ENCODE assay signal across 26 cellular contexts in genomic region chr22:37132773-37133172, GRCh38. TPM values are rescaled to one million over a fixed set of nuclear protein-coding genes. Genes with fewer than 3 reads are reported as not detected.
DNase-seq lines count a peak whose midpoint lies in the region; ATAC-seq, FAIRE-seq and TF ChIP-seq lines count a peak whose summit lies in the region.
"Had no signal": no experiment of that assay in that cellular context is flagged by ENCODE, and none has a peak within 500 bp of the region (broad histone marks: within the 10 kb centered on the region; RNA-seq: fewer than 3 reads in every experiment).

No MANE protein-coding gene starts in this region.

- intact Hi-C loops in activated CD4-positive, alpha-beta memory T cell treated with anti-CD3 and anti-CD28 coated beads for 36 hours (cut with micrococcal nuclease): no loop called here
- intact Hi-C loops in GM12878 (cut with micrococcal nuclease; ENCODE audit: unreplicated experiment): no loop called here

- H3K27me3 Mint-ChIP-seq in activated T-cell treated with anti-CD3 and anti-CD28 coated beads, Interleukin-2, amount 50 U/mL, for 24 hours: no peaks in the 10 kb centered on the region
- H3K27me3 Mint-ChIP-seq in activated CD4-positive, alpha-beta memory T cell treated with anti-CD3 and anti-CD28 coated beads for 36 hours: no peaks in the 10 kb centered on the region
- H3K27me3 Mint-ChIP-seq: B cell, IgD-negative memory B cell had no signal

- H3K4me1 ChIP-seq in GM12878 (ENCODE audit: control insufficient read depth, insufficient read depth, low read length) (no peaks in the 10 kb centered on the region), osteoblast (ENCODE audit: insufficient read depth, low read length) (no peaks in the 10 kb centered on the region)
- H3K4me1 ChIP-seq: Caco-2, stomach, tibial artery had no signal

- POLR2A ChIA-PET in activated CD4-positive, alpha-beta memory T cell treated with anti-CD3 and anti-CD28 coated beads for 36 hours (lab: Charles Lee): interaction anchor here (0.7 to 12.8 kb wide), 6 partner anchors 10 to 53 kb away, joined by 3 to 139 read pairs (median 4); partner anchors contain the start of gene IL2RB
- POLR2A ChIA-PET in GM12878 (lab: Charles Lee): interaction anchor here (0.7 to 1.1 kb wide), 2 partner anchors 10 to 12 kb away, joined by 3 read pairs; no protein-coding TSS in a partner anchor

- TF ChIP-seq CTCF in GM12878 (IDR thresholded peaks at IDR 0.05 in 2 of 3, conservative IDR thresholded peaks at IDR 0.05 in 1 of 3; ENCODE audit: control insufficient read depth in 2 of 3, extremely low read depth in 1 of 3, insufficient read depth in 1 of 3, low read depth in 3 of 3, low read length in 3 of 3) (no peak), osteoblast (IDR thresholded peaks at IDR 0.05; ENCODE audit: extremely low read depth, low read depth, low read length) (no peak)

- TF ChIP-seq RAD21 in GM12878 (IDR thresholded peaks at IDR 0.05; ENCODE audit: insufficient read depth, low read depth, low read length): no peak

- no TSS peak for BruUV-seq in GM12878 (replicated peaks; lab: Mats Ljungman, UMichigan)

- H3K36me3 ChIP-seq in GM12878 (ENCODE audit: control insufficient read depth in 2 of 2, insufficient read depth in 2 of 2, low read length in 1 of 2) (peaks cover 20 to 64% of the 10 kb centered on the region in 2 experiments; a peak in 3 of 4 replicates), osteoblast (ENCODE audit: insufficient read depth, low read length) (no peaks in the 10 kb centered on the region)
- H3K36me3 ChIP-seq: stomach, tibial artery had no signal

- H3K27ac ChIP-seq in GM12878 (ENCODE audit: control insufficient read depth, insufficient read depth): no peak overlapping the region
- no peak overlapping the region for H3K27ac ChIP-seq in osteoblast (ENCODE audit: low read depth, low read length)
- H3K27ac ChIP-seq in substantia nigra (ENCODE audit: low read depth, low read length, poor library complexity, severe bottlenecking): no peak overlapping the region
- H3K27ac ChIP-seq: epithelial cell of prostate, stomach, tibial artery had no signal

- RAD21 ChIA-PET in GM12878 (lab: Charles Lee; ENCODE audit: unreplicated experiment): interaction anchor here (1.6 kb wide), 1 partner anchor 16 kb away, joined by 6 read pairs; no protein-coding TSS in a partner anchor

- H4K20me1 ChIP-seq in GM12878 (ENCODE audit: control insufficient read depth, insufficient read depth) (no peaks in the 10 kb centered on the region; the same call in 1 of the 2 replicates), osteoblast (ENCODE audit: insufficient read depth, low read length) (no peaks in the 10 kb centered on the region)

- no peak overlapping the region for H2AFZ ChIP-seq in GM12878 (ENCODE audit: control insufficient read depth, low read depth, low read length)
- no peak overlapping the region for H2AFZ ChIP-seq in osteoblast (ENCODE audit: low read length)

- peaks cover 45% of the 10 kb centered on the region for H3K4me1 Mint-ChIP-seq in activated T-cell treated with anti-CD3 and anti-CD28 coated beads, Interleukin-2, amount 50 U/mL, for 24 hours (ENCODE audit: low read depth)
- H3K4me1 Mint-ChIP-seq in activated CD4-positive, alpha-beta memory T cell treated with anti-CD3 and anti-CD28 coated beads for 36 hours (ENCODE audit: low read depth): peaks cover 18% of the 10 kb centered on the region
- H3K4me1 Mint-ChIP-seq: B cell had no signal

- H3K27me3 ChIP-seq in GM12878 (replicated peaks in 1 of 2; ENCODE audit: control insufficient read depth in 2 of 2, insufficient read depth in 2 of 2, low read length in 1 of 2) (no peaks in the 10 kb centered on the region), osteoblast (ENCODE audit: insufficient read depth, low read length) (no peaks in the 10 kb centered on the region)

- H3K9me3 ChIP-seq in GM12878 (replicated peaks; ENCODE audit: control insufficient read depth, insufficient read depth, low read length) (no peaks in the 10 kb centered on the region), osteoblast (ENCODE audit: low read depth, low read length) (no peaks in the 10 kb centered on the region)
- H3K9me3 ChIP-seq: Caco-2, stomach, tibial artery had no signal

- no peak for TF ChIP-seq POLR2A in GM12878 (IDR thresholded peaks at IDR 0.05; ENCODE audit: low read depth, low read length)

- peak overlapping the region; percentile 76 for H3K27ac Mint-ChIP-seq in activated T-cell treated with anti-CD3 and anti-CD28 coated beads, Interleukin-2, amount 50 U/mL, for 24 hours
- H3K27ac Mint-ChIP-seq in activated CD4-positive, alpha-beta memory T cell treated with anti-CD3 and anti-CD28 coated beads for 36 hours: peak overlapping the region; percentile 14
- H3K27ac Mint-ChIP-seq: B cell, brain, IgD-negative memory B cell had no signal

- WGBS in GM12878 (ENCODE audit: insufficient coverage, insufficient replicate concordance, low lambda C conversion rate, missing lambda C conversion rate): 82% methylated on average over 7 of the region's 7 CpGs

- H3K9me3 Mint-ChIP-seq in activated T-cell treated with anti-CD3 and anti-CD28 coated beads, Interleukin-2, amount 50 U/mL, for 24 hours: no peaks in the 10 kb centered on the region
- H3K9me3 Mint-ChIP-seq in activated CD4-positive, alpha-beta memory T cell treated with anti-CD3 and anti-CD28 coated beads for 36 hours: peaks cover 1% of the 10 kb centered on the region
- H3K9me3 Mint-ChIP-seq: brain, IgD-negative memory B cell had no signal

- ATAC-seq in GM12878: no peak
- ATAC-seq: activated CD4-positive, CD25-positive, alpha-beta regulatory T cell treated with anti-CD3 and anti-CD28 coated beads, Interleukin-2, amount 50 U/mL, for 24 hours; left ventricle myocardium superior had no signal

- no peak for FAIRE-seq in GM12878 (lab: Jason Lieb, UNC)
- FAIRE-seq: G401.6 had no signal

- SMC1A ChIA-PET in GM12878 (lab: Charles Lee; ENCODE audit: uncharacterized antibody, unreplicated experiment): no interaction called here

- no peak overlapping the region for H3K4me3 ChIP-seq in GM12878
- no peak overlapping the region for H3K4me3 ChIP-seq in osteoblast (ENCODE audit: insufficient read depth, low read length)
- H3K4me3 ChIP-seq: stomach, tibial artery had no signal

- H3K9ac ChIP-seq in GM12878 (ENCODE audit: control insufficient read depth, insufficient read depth, low read length): no peak overlapping the region

- in situ Hi-C loops in GM12878 (cut with MboI): no loop called here

- H3K36me3 Mint-ChIP-seq in activated T-cell treated with anti-CD3 and anti-CD28 coated beads, Interleukin-2, amount 50 U/mL, for 24 hours (ENCODE audit: low read depth): peaks cover 98% of the 10 kb centered on the region
- peaks cover 70% of the 10 kb centered on the region for H3K36me3 Mint-ChIP-seq in activated CD4-positive, alpha-beta memory T cell treated with anti-CD3 and anti-CD28 coated beads for 36 hours
- H3K36me3 Mint-ChIP-seq: brain, IgD-negative memory B cell had no signal

- TF ChIP-seq EP300 in GM12878 (IDR thresholded peaks at IDR 0.05; ENCODE audit: borderline replicate concordance in 1 of 2, control insufficient read depth in 1 of 2, low read depth in 2 of 2, low read length in 2 of 2): no peak

- H3K4me3 Mint-ChIP-seq in activated T-cell treated with anti-CD3 and anti-CD28 coated beads, Interleukin-2, amount 50 U/mL, for 24 hours: no peak overlapping the region
- peak overlapping the region; percentile 17 for H3K4me3 Mint-ChIP-seq in activated CD4-positive, alpha-beta memory T cell treated with anti-CD3 and anti-CD28 coated beads for 36 hours
- H3K4me3 Mint-ChIP-seq: B cell, brain, IgD-negative memory B cell had no signal

- CTCF ChIA-PET in activated CD4-positive, alpha-beta memory T cell treated with anti-CD3 and anti-CD28 coated beads for 36 hours (lab: Charles Lee): interaction anchor here (1.0 to 1.3 kb wide), 2 partner anchors 11 to 13 kb away, joined by 3 to 6 read pairs; no protein-coding TSS in a partner anchor
- CTCF ChIA-PET in GM12878 (lab: Yijun Ruan, JAX): no interaction called here

- no peaks in the 10 kb centered on the region for H3K79me2 ChIP-seq in GM12878 (ENCODE audit: control insufficient read depth, insufficient read depth, low read length)
- H3K79me2 ChIP-seq in osteoblast (ENCODE audit: insufficient read depth, low read length): no peaks in the 10 kb centered on the region

- no peak for DNase-seq in activated T-cell treated with anti-CD3 and anti-CD28 coated beads, Interleukin-2, amount 50 U/mL, for 24 hours
- DNase-seq in activated T-cell treated with anti-CD3 and anti-CD28 coated beads, Interleukin-2, amount 50 U/mL, for 48 hours: no peak
- DNase-seq in activated CD4-positive, alpha-beta memory T cell treated with anti-CD3 and anti-CD28 coated beads for 36 hours: no peak
- DNase-seq in GM12878 (ENCODE audit: low read depth, low spot score): no peak
- peak; percentile 56 for DNase-seq in osteoblast (ENCODE audit: insufficient read length, low spot score, missing footprints)
- no peak for DNase-seq in NOMO-1 treated with DMSO at 0.1 percent for 48 hours (lab: John Stamatoyannopoulos, UW; ENCODE audit: unreplicated experiment)
- DNase-seq in NCI-H2029 (lab: John Stamatoyannopoulos, UW): no peak
- DNase-seq in substantia nigra (lab: John Stamatoyannopoulos, UW): no peak
- DNase-seq: Caco-2; effector CD4-positive, alpha-beta T cell; H7; left ventricle myocardium superior; NCI-H1092 treated with DMSO at 0.1 percent for 48 hours; NCI-H1930; NCI-H526 treated with DMSO at 0.1 percent for 48 hours; SHP77 treated with DMSO at 0.1 percent for 48 hours; stomach; tibial artery had no signal

- H3K4me2 ChIP-seq in GM12878 (ENCODE audit: control insufficient read depth, insufficient read depth) (no peak overlapping the region), osteoblast (ENCODE audit: insufficient read depth, low read length) (no peak overlapping the region)

RNA-seq across cellular contexts. Expression of gene IL2RB, which starts 16.9 kb away (rescaled TPM):
- total RNA-seq in activated CD4-positive, alpha-beta memory T cell treated with anti-CD3 and anti-CD28 coated beads for 36 hours: 100 to 1,000 TPM; 306 to 310 TPM
- 55.9 and 64.1 TPM in 2 replicates for total RNA-seq in GM12878 (2013; cell fraction: nucleolus; rRNA removed)
- total RNA-seq in GM12878 (2014; rRNA removed) (12.4 and 14.8 TPM in 2 replicates), GM12878 (2014; rRNA removed; fragmentation: Illumina TruSeq; extraction: Trizol) (11.7 and 14.3 TPM in 2 replicates), GM12878 (2021) (86.8 and 91.9 TPM in 2 replicates), osteoblast (0.59 TPM in 1 of 2 replicates, not detected in the other)
- polyA plus RNA-seq in GM12878 (2011; ENCODE audit: low read depth): 28.0 TPM
- polyA plus RNA-seq in GM12878 (2011; rRNA removed) (27.7 and 91.9 TPM in 2 replicates), GM12878 (2014; fragmentation: Illumina TruSeq; extraction: Trizol) (24.3 and 56.0 TPM in 2 replicates), GM12878 (2014; fragmentation: Nextera tagmentation; extraction: Ambion mirVana) (10 to 100 TPM; 10.2 TPM), GM12878 (2014; rRNA removed) (46.1 and 56.0 TPM in 2 replicates), GM12878 (2016; fragmentation: Nextera tagmentation; extraction: Ambion mirVana) (100 to 1,000 TPM; 119 to 120 TPM)
- polyA plus RNA-seq in GM12878 (2011; cell fraction: cytosol; rRNA removed): 89.5 and 131 TPM in 2 replicates
- polyA plus RNA-seq in GM12878 (2011; cell fraction: nucleus; rRNA removed): 145 TPM in 2 replicates
- polyA plus RNA-seq in GM12878 (2012): 50.5 and 64.7 TPM in 2 replicates
- polyA minus RNA-seq in GM12878 (2011; rRNA and poly(A)+ RNA removed): 34.5 and 58.6 TPM in 2 replicates
- 47.5 and 49.2 TPM in 2 replicates for polyA minus RNA-seq in GM12878 (2011; cell fraction: cytosol; rRNA and poly(A)+ RNA removed)
- 19.7 and 32.2 TPM in 2 replicates for polyA minus RNA-seq in GM12878 (2011; cell fraction: nucleus; rRNA and poly(A)+ RNA removed)
- total RNA-seq: Caco-2, osteocyte had no signal

RNA-seq across cellular contexts. Expression of gene TMPRSS6, which starts 23.3 kb away (rescaled TPM):
- 10 to 100 TPM; 39.9 to 42.1 TPM for total RNA-seq in activated CD4-positive, alpha-beta memory T cell treated with anti-CD3 and anti-CD28 coated beads for 36 hours
- total RNA-seq in GM12878 (2013; cell fraction: nucleolus; rRNA removed): 4.0 TPM in 2 replicates
- total RNA-seq in GM12878 (2014; rRNA removed): 0.06 TPM in 1 of 2 replicates, not detected in the other
- total RNA-seq in GM12878 (2014; rRNA removed; fragmentation: Illumina TruSeq; extraction: Trizol): not detected in 2 replicates
- total RNA-seq in GM12878 (2021): 0.19 and 0.31 TPM in 2 replicates
- polyA plus RNA-seq in GM12878 (2011; ENCODE audit: low read depth): 0.21 TPM
- polyA plus RNA-seq in GM12878 (2011; rRNA removed): 0.55 and 0.69 TPM in 2 replicates
- polyA plus RNA-seq in GM12878 (2011; cell fraction: cytosol; rRNA removed): 0.82 and 1.3 TPM in 2 replicates
- polyA plus RNA-seq in GM12878 (2011; cell fraction: nucleus; rRNA removed): 3.8 and 6.0 TPM in 2 replicates
- polyA plus RNA-seq in GM12878 (2012): 0.57 and 1.00 TPM in 2 replicates
- not detected in 2 replicates for polyA plus RNA-seq in GM12878 (2014; fragmentation: Illumina TruSeq; extraction: Trizol)
- polyA plus RNA-seq in GM12878 (2014; fragmentation: Nextera tagmentation; extraction: Ambion mirVana): not detected
- polyA plus RNA-seq in GM12878 (2014; rRNA removed): 0.03 TPM in 1 of 2 replicates, not detected in the other
- polyA plus RNA-seq in GM12878 (2016; fragmentation: Nextera tagmentation; extraction: Ambion mirVana): under 1 TPM in 1 of 2 experiments, not detected in 1; 0.07 TPM
- 0.82 and 1.1 TPM in 2 replicates for polyA minus RNA-seq in GM12878 (2011; rRNA and poly(A)+ RNA removed)
- polyA minus RNA-seq in GM12878 (2011; cell fraction: cytosol; rRNA and poly(A)+ RNA removed): 0.31 TPM in 1 of 2 replicates, not detected in the other
- 1.8 TPM in 2 replicates for polyA minus RNA-seq in GM12878 (2011; cell fraction: nucleus; rRNA and poly(A)+ RNA removed)
- total RNA-seq in osteoblast: not detected in 2 replicates
- total RNA-seq: B cell, H7, left ventricle myocardium superior, osteocyte had no signal
- polyA plus RNA-seq: IgD-negative memory B cell, keratinocyte had no signal

RNA-seq across cellular contexts. Expression of gene C1QTNF6, which starts 55.3 kb away (rescaled TPM):
- 10 to 100 TPM; 11.1 to 13.0 TPM for total RNA-seq in activated CD4-positive, alpha-beta memory T cell treated with anti-CD3 and anti-CD28 coated beads for 36 hours
- 23.7 and 26.2 TPM in 2 replicates for total RNA-seq in GM12878 (2013; cell fraction: nucleolus; rRNA removed)
- total RNA-seq in GM12878 (2014; rRNA removed) (1.1 and 1.3 TPM in 2 replicates), GM12878 (2014; rRNA removed; fragmentation: Illumina TruSeq; extraction: Trizol) (1.6 and 1.7 TPM in 2 replicates), GM12878 (2021) (2.1 and 2.4 TPM in 2 replicates), osteoblast (11.9 and 18.3 TPM in 2 replicates)
- 2.3 TPM for polyA plus RNA-seq in GM12878 (2011; ENCODE audit: low read depth)
- polyA plus RNA-seq in GM12878 (2011; rRNA removed) (3.9 and 4.1 TPM in 2 replicates), GM12878 (2014; fragmentation: Illumina TruSeq; extraction: Trizol) (1.1 and 1.5 TPM in 2 replicates), GM12878 (2014; fragmentation: Nextera tagmentation; extraction: Ambion mirVana) (under 1 TPM; 0.16 to 0.18 TPM), GM12878 (2014; rRNA removed) (2.5 and 2.7 TPM in 2 replicates), GM12878 (2016; fragmentation: Nextera tagmentation; extraction: Ambion mirVana) (1 to 10 TPM in 1 of 2 experiments, under 1 TPM in 1; 0.99 to 1.1 TPM)
- 4.7 and 5.2 TPM in 2 replicates for polyA plus RNA-seq in GM12878 (2011; cell fraction: cytosol; rRNA removed)
- polyA plus RNA-seq in GM12878 (2011; cell fraction: nucleus; rRNA removed): 23.6 and 35.1 TPM in 2 replicates
- polyA plus RNA-seq in GM12878 (2012): 3.4 and 3.7 TPM in 2 replicates
- polyA minus RNA-seq in GM12878 (2011; rRNA and poly(A)+ RNA removed): 5.9 and 8.9 TPM in 2 replicates
- polyA minus RNA-seq in GM12878 (2011; cell fraction: cytosol; rRNA and poly(A)+ RNA removed): 2.8 and 4.1 TPM in 2 replicates
- 14.0 and 16.0 TPM in 2 replicates for polyA minus RNA-seq in GM12878 (2011; cell fraction: nucleus; rRNA and poly(A)+ RNA removed)

Comparison
In these comparisons a context has a peak if more than half of its experiments do, and no peak if none do; other contexts are left out.
1. RNA of gene TMPRSS6, which starts 23.3 kb away (total RNA-seq): 39.9 to 42.1 TPM in activated CD4-positive, alpha-beta memory T cell treated with anti-CD3 and anti-CD28 coated beads for 36 hours; 0.06 to 4.0 TPM in GM12878 and not detected in osteoblast; every median in the first group is over 4 times any median in the second.